In the genomic region with DNA sequence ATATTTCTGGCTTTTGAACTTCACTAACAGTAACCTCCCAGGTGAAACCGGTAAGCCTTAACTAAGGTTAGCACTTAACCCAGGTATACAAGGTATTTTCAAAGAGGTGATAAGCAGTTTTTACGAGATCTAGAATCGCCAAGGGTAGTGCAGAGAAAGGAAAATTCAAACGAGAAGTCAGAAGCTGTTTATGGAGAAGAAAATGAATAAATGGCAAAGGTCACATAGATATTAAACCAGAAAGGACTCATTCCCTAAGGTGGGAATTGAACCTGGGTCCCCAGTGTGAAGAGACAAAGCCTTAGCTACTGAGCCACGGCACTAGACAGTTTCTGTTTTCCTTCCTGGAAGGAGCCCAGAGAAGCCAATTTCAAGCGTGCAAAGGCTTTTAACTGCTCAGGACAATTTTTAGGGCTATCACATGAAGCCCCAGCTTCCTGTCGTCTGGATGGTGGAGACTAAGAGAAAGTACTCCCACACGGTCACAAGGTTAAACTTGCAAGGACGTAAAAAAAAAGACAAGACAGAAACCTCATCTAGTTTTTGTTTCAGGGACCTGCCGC, we compare ENCODE assay signal across 1 cellular context.
A peak's percentile ranks its signal among the peaks of the same experiment; 100 is the strongest.
TF ChIP-seq lines count a peak whose summit lies in the region.

No MANE protein-coding gene starts in this region.

TF ChIP-seq in K562, 482 proteins besides CTCF, POLR2A, EP300 and RAD21 (continued from another document and continues in another):
- TF ChIP-seq FOXP4 (CRISPR knock-in tag; IDR thresholded peaks at IDR 0.05; ENCODE audit: borderline replicate concordance): no peak
- TF ChIP-seq ZBTB8A (IDR thresholded peaks at IDR 0.05; ENCODE audit: partially characterized antibody): no peak
- no peak for TF ChIP-seq E4F1 (CRISPR knock-in tag; IDR thresholded peaks at IDR 0.05; ENCODE audit: borderline replicate concordance)
- no peak for TF ChIP-seq GTF2A2 (tag; IDR thresholded peaks at IDR 0.05)
- no peak for TF ChIP-seq YY1 (IDR thresholded peaks at IDR 0.05; ENCODE audit: borderline replicate concordance in 1 of 3, control insufficient read depth in 1 of 3, extremely low read depth in 1 of 3, insufficient read depth in 3 of 3, insufficient read length in 1 of 3, insufficient replicate concordance in 2 of 3, low read depth in 1 of 3, low read length in 2 of 3)
- TF ChIP-seq ARHGAP35 (IDR thresholded peaks at IDR 0.05; ENCODE audit: partially characterized antibody): no peak
- TF ChIP-seq GTF2F1 (IDR thresholded peaks at IDR 0.05; ENCODE audit: low read depth, low read length): no peak
- TF ChIP-seq GATA2 (CRISPR knock-in tag; IDR thresholded peaks at IDR 0.05): no peak
- no peak for TF ChIP-seq ZNF644 (tag; IDR thresholded peaks at IDR 0.05; ENCODE audit: low read depth)
- TF ChIP-seq CTBP1 (IDR thresholded peaks at IDR 0.05; ENCODE audit: borderline replicate concordance): no peak
- TF ChIP-seq ZNF384 (IDR thresholded peaks at IDR 0.05; ENCODE audit: low read depth, low read length): peak; percentile 75
- no peak for TF ChIP-seq ZSCAN29 (IDR thresholded peaks at IDR 0.05)
- TF ChIP-seq PCBP2 (IDR thresholded peaks at IDR 0.05; ENCODE audit: low read depth, low read length, poor library complexity, severe bottlenecking): no peak
- TF ChIP-seq, protein P1, sequence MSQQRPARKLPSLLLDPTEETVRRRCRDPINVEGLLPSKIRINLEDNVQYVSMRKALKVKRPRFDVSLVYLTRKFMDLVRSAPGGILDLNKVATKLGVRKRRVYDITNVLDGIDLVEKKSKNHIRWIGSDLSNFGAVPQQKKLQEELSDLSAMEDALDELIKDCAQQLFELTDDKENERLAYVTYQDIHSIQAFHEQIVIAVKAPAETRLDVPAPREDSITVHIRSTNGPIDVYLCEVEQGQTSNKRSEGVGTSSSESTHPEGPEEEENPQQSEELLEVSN (IDR thresholded peaks at IDR 0.05; ENCODE audit: borderline replicate concordance in 1 of 2, extremely low read depth in 1 of 2, insufficient read depth in 1 of 2, insufficient read length in 1 of 2, low read depth in 1 of 2, low read length in 1 of 2, poor library complexity in 1 of 2, severe bottlenecking in 1 of 2): no peak
- TF ChIP-seq MYBL2 (IDR thresholded peaks at IDR 0.05; ENCODE audit: low read depth): no peak
- TF ChIP-seq MYBL2 (CRISPR knock-in tag; IDR thresholded peaks at IDR 0.05; ENCODE audit: borderline replicate concordance): no peak
- TF ChIP-seq ZNF253 (CRISPR knock-in tag; conservative IDR thresholded peaks at IDR 0.05): no peak
- TF ChIP-seq ZNF699 (CRISPR knock-in tag; IDR thresholded peaks at IDR 0.05; ENCODE audit: insufficient replicate concordance): no peak
- TF ChIP-seq ZNF583 (CRISPR knock-in tag; IDR thresholded peaks at IDR 0.05): no peak
- TF ChIP-seq ZFPM2 (CRISPR knock-in tag; IDR thresholded peaks at IDR 0.05): no peak
- TF ChIP-seq ZBTB12 (CRISPR knock-in tag; IDR thresholded peaks at IDR 0.05): no peak
- TF ChIP-seq ZFX (CRISPR knock-in tag; IDR thresholded peaks at IDR 0.05): 0 out of 2 replicates have a peak, but pooled peaks have one; percentile 26
- TF ChIP-seq, protein P2, sequence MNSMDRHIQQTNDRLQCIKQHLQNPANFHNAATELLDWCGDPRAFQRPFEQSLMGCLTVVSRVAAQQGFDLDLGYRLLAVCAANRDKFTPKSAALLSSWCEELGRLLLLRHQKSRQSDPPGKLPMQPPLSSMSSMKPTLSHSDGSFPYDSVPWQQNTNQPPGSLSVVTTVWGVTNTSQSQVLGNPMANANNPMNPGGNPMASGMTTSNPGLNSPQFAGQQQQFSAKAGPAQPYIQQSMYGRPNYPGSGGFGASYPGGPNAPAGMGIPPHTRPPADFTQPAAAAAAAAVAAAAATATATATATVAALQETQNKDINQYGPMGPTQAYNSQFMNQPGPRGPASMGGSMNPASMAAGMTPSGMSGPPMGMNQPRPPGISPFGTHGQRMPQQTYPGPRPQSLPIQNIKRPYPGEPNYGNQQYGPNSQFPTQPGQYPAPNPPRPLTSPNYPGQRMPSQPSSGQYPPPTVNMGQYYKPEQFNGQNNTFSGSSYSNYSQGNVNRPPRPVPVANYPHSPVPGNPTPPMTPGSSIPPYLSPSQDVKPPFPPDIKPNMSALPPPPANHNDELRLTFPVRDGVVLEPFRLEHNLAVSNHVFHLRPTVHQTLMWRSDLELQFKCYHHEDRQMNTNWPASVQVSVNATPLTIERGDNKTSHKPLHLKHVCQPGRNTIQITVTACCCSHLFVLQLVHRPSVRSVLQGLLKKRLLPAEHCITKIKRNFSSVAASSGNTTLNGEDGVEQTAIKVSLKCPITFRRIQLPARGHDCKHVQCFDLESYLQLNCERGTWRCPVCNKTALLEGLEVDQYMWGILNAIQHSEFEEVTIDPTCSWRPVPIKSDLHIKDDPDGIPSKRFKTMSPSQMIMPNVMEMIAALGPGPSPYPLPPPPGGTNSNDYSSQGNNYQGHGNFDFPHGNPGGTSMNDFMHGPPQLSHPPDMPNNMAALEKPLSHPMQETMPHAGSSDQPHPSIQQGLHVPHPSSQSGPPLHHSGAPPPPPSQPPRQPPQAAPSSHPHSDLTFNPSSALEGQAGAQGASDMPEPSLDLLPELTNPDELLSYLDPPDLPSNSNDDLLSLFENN (IDR thresholded peaks at IDR 0.05; ENCODE audit: low read depth in 2 of 2, low read length in 2 of 2): no peak
- no peak for TF ChIP-seq THRAP3 (IDR thresholded peaks at IDR 0.05; ENCODE audit: borderline replicate concordance)
- TF ChIP-seq SRF (CRISPR knock-in tag; IDR thresholded peaks at IDR 0.05): no peak
- no peak for TF ChIP-seq ZKSCAN8 (CRISPR knock-in tag; IDR thresholded peaks at IDR 0.05)
- TF ChIP-seq ZBTB9 (CRISPR knock-in tag; IDR thresholded peaks at IDR 0.05): no peak
- no peak for TF ChIP-seq SAFB (IDR thresholded peaks at IDR 0.05; ENCODE audit: borderline replicate concordance, low read depth, low read length)
- TF ChIP-seq MIER1 (IDR thresholded peaks at IDR 0.05; ENCODE audit: low read depth): no peak
- peak; percentile 46; the same call in 1 of the 2 replicates for TF ChIP-seq GABPA (tag; conservative IDR thresholded peaks at IDR 0.05; ENCODE audit: low read depth)
- no peak for TF ChIP-seq ZBTB17 (CRISPR knock-in tag; IDR thresholded peaks at IDR 0.05)
- TF ChIP-seq TSC22D4 (tag; IDR thresholded peaks at IDR 0.05): no peak
- TF ChIP-seq HDAC3 (IDR thresholded peaks at IDR 0.05; ENCODE audit: borderline replicate concordance, partially characterized antibody): no peak
- TF ChIP-seq GATAD2B (IDR thresholded peaks at IDR 0.05; ENCODE audit: borderline replicate concordance): no peak
- no peak for TF ChIP-seq BCL6 (CRISPR knock-in tag; IDR thresholded peaks at IDR 0.05)
- no peak for TF ChIP-seq HBP1 (CRISPR knock-in tag; IDR thresholded peaks at IDR 0.05)
- peak; percentile 58; the same call in 1 of the 2 replicates for TF ChIP-seq ZNF592 (IDR thresholded peaks at IDR 0.05)
- TF ChIP-seq, protein P3, sequence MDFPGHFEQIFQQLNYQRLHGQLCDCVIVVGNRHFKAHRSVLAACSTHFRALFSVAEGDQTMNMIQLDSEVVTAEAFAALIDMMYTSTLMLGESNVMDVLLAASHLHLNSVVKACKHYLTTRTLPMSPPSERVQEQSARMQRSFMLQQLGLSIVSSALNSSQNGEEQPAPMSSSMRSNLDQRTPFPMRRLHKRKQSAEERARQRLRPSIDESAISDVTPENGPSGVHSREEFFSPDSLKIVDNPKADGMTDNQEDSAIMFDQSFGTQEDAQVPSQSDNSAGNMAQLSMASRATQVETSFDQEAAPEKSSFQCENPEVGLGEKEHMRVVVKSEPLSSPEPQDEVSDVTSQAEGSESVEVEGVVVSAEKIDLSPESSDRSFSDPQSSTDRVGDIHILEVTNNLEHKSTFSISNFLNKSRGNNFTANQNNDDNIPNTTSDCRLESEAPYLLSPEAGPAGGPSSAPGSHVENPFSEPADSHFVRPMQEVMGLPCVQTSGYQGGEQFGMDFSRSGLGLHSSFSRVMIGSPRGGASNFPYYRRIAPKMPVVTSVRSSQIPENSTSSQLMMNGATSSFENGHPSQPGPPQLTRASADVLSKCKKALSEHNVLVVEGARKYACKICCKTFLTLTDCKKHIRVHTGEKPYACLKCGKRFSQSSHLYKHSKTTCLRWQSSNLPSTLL (IDR thresholded peaks at IDR 0.05): no peak
